In the genomic region with DNA sequence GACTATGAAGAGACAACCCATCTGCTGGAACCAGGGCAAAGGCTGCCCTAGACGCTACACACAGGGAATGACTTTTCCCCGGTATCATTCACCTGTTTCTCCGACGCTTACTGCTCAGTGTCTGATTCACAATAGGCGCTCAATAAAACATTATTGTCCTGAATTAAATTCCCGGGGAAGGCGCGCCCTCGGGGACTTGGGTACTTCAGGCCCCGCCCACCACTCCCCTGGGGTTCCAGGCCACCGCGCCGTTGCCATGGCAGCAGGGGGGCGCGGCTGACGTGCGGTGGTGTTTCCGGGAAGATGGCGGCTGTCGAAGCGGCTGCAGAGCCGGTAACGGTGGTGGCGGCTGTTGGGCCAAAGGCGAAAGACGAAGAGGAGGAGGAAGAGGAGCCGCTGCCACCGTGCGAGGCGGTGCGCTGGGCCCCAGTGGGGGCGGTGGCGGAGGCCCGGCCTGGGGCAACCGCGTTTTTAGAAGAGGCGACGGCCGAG, we compare ENCODE assay signal across 8 cellular contexts. TPM values are rescaled to one million over a fixed set of nuclear protein-coding genes. Genes with fewer than 3 reads are reported as not detected.
A peak's percentile ranks its signal among the peaks of the same experiment; 100 is the strongest.
DNase-seq lines count a peak whose midpoint lies in the region; ATAC-seq and TF ChIP-seq lines count a peak whose summit lies in the region.

A gene (plus strand): TSS at position 292 of the 492 bp plus-strand sequence. CDS start 12 bp downstream, at position 304.

- H3K4me3 Mint-ChIP-seq in T-cell = peak within 1 kb of the TSS; percentile 97 to 99 (median 98)
- peak within 1 kb of the TSS; percentile 98 for H3K4me3 Mint-ChIP-seq in progenitor cell of endocrine pancreas (ENCODE audit: low read depth)

- CTCF ChIA-PET in T-cell (lab: Charles Lee) = interaction anchor here in 1 of 2 donors (1.0 kb wide), 1 partner anchor 18 kb away, joined by 6 read pairs; a partner anchor contains a TSS

- peak; percentile 91 to 94 (median 92) for ATAC-seq in T-cell (replicated peaks in 1 of 4)
- ATAC-seq in heart right ventricle = peak; percentile 90 to 97 (median 96)
- peak; percentile 91 to 97 for ATAC-seq in upper lobe of left lung (ENCODE audit: low FRiP score in 2 of 2)

- H3K9me3 ChIP-seq in adipocyte (ENCODE audit: control insufficient read depth, low read length) = no peaks in the 10 kb centered on the region
- H3K9me3 ChIP-seq in heart right ventricle = no peaks in the 10 kb centered on the region
- H3K9me3 ChIP-seq in upper lobe of left lung = no peaks in the 10 kb centered on the region

- intact Hi-C loops in heart right ventricle (cut with DNase I) = loop anchor here in 2 of 10 donors (1.0 to 2.0 kb wide), 2 partner anchors 18 kb away; a partner anchor contains a TSS

- no peak for TF ChIP-seq CTCF in HFF-Myc (IDR thresholded peaks at IDR 0.05; ENCODE audit: low read depth, low read length, missing control alignments)
- TF ChIP-seq CTCF in heart right ventricle (IDR thresholded peaks at IDR 0.05) = no peak
- no peak for TF ChIP-seq CTCF in progenitor cell of endocrine pancreas (IDR thresholded peaks at IDR 0.05; ENCODE audit: unreplicated experiment)
- TF ChIP-seq CTCF in upper lobe of left lung (IDR thresholded peaks at IDR 0.05) = no peak

- TF ChIP-seq POLR2A in upper lobe of left lung (IDR thresholded peaks at IDR 0.05) = peak in 2 of 4 donors; percentile 74 to 78

- H3K36me3 ChIP-seq in adipocyte (ENCODE audit: control insufficient read depth, insufficient read depth, low read length, severe bottlenecking) (no peaks in the 10 kb centered on the region), heart right ventricle (peaks cover 0 to 30% (median 0%) of the 10 kb centered on the region in 9 donors), upper lobe of left lung (peaks cover 0 to 5% (median 0%) of the 10 kb centered on the region in 4 donors)

- peak within 1 kb of the TSS; percentile 78 to 94 (median 88) for H3K27ac ChIP-seq in heart right ventricle
- H3K27ac ChIP-seq in upper lobe of left lung = peak within 1 kb of the TSS; percentile 79 to 90 (median 85)

- H3K36me3 Mint-ChIP-seq in T-cell = peaks cover 8% of the 10 kb centered on the region
- H3K36me3 Mint-ChIP-seq in progenitor cell of endocrine pancreas (ENCODE audit: insufficient read depth) = no peaks in the 10 kb centered on the region

- H3K4me1 Mint-ChIP-seq in T-cell (peaks cover 32 to 40% (median 40%) of the 10 kb centered on the region in 3 donors), progenitor cell of endocrine pancreas (ENCODE audit: low read depth) (peaks cover 22% of the 10 kb centered on the region)

- peak within 1 kb of the TSS; percentile 88 for H3K4me3 ChIP-seq in HFF-Myc (replicated peaks; ENCODE audit: low read depth, low read length)
- peak within 1 kb of the TSS; percentile 90 for H3K4me3 ChIP-seq in adipocyte (ENCODE audit: low read length)
- peak within 1 kb of the TSS; percentile 78 to 97 (median 88) for H3K4me3 ChIP-seq in heart right ventricle
- H3K4me3 ChIP-seq in upper lobe of left lung = peak within 1 kb of the TSS; percentile 53 to 95 (median 90)

- H3K27ac Mint-ChIP-seq in T-cell (peak within 1 kb of the TSS; percentile 96 to 97), progenitor cell of endocrine pancreas (peak within 1 kb of the TSS; percentile 99)

- no peak for TF ChIP-seq EP300 in upper lobe of left lung (IDR thresholded peaks at IDR 0.05)

- H3K4me1 ChIP-seq in adipocyte (ENCODE audit: control insufficient read depth, insufficient read depth, low read length) (peaks cover 30% of the 10 kb centered on the region), heart right ventricle (peaks cover 2 to 39% (median 27%) of the 10 kb centered on the region in 9 donors), upper lobe of left lung (peaks cover 16 to 47% (median 34%) of the 10 kb centered on the region in 4 donors)

- POLR2A ChIA-PET in T-cell (lab: Charles Lee) = no interaction called here

- DNase-seq in ELR (ENCODE audit: low read depth) (peak; percentile 95), HFF-Myc (ENCODE audit: extremely low read depth, low read depth) (no peak), NCI-H1105 treated with DMSO at 0.1 percent for 48 hours (lab: John Stamatoyannopoulos, UW) (peak; percentile 82), T-cell (peak; percentile 78 to 92 (median 86)), adipocyte (ENCODE audit: low read depth) (peak; percentile 97), heart right ventricle (peak; percentile 94 to 95), progenitor cell of endocrine pancreas (ENCODE audit: low spot score, unreplicated experiment) (peak; percentile 85), upper lobe of left lung (peak; percentile 97 to 98)

- H3K27me3 ChIP-seq in adipocyte (replicated peaks; ENCODE audit: control insufficient read depth, insufficient read depth, low read length) = no peaks in the 10 kb centered on the region
- H3K27me3 ChIP-seq in heart right ventricle = no peaks in the 10 kb centered on the region
- no peaks in the 10 kb centered on the region for H3K27me3 ChIP-seq in upper lobe of left lung

- 0 to 1% methylated on average over 29 to 39 of the region's 39 CpGs for WGBS in heart right ventricle, 2 donors
- 0 to 1% methylated on average over 16 to 25 of the region's 39 CpGs for WGBS in upper lobe of left lung, 2 donors

- H3K27me3 Mint-ChIP-seq in T-cell (no peaks in the 10 kb centered on the region), progenitor cell of endocrine pancreas (no peaks in the 10 kb centered on the region)

- peak within 1 kb of the TSS; percentile 85 for H3K9ac ChIP-seq in adipocyte (ENCODE audit: low read length)

- H3K9me3 Mint-ChIP-seq in T-cell (no peaks in the 10 kb centered on the region), progenitor cell of endocrine pancreas (ENCODE audit: low read depth) (no peaks in the 10 kb centered on the region)

RNA-seq across cellular contexts. Expression of the gene that starts here (rescaled TPM):
- total RNA-seq in T-cell (10 to 100 TPM; 11.5 to 24.0 (median 23.7) TPM), heart right ventricle (10 to 100 TPM in 9 of 10 donors, 1 to 10 TPM in 1; 7.5 to 21.0 (median 11.6) TPM), progenitor cell of endocrine pancreas (21.0 and 22.6 TPM in 2 replicates), upper lobe of left lung (10 to 100 TPM; 13.6 to 26.2 (median 17.5) TPM)
- 10 to 100 TPM in 1 of 2 donors, 1 to 10 TPM in 1; 5.6 to 10.2 TPM for polyA plus RNA-seq in heart right ventricle
